Comparison of ENCODE assay signal across 9 cellular contexts in genomic region chr4:128524311-128524710, GRCh38.
A peak's percentile ranks its signal among the peaks of the same experiment; 100 is the strongest.
DNase-seq lines count a peak whose midpoint lies in the region; ATAC-seq, FAIRE-seq and TF ChIP-seq lines count a peak whose summit lies in the region.
"Had no signal": no experiment of that assay in that cellular context is flagged by ENCODE, and none has a peak within 500 bp of the region (broad histone marks: within the 10 kb centered on the region; RNA-seq: fewer than 3 reads in every experiment).

No MANE protein-coding gene starts in this region.

- TF ChIP-seq CTCF in bronchial epithelial cell (IDR thresholded peaks at IDR 0.05; ENCODE audit: insufficient read depth, low read length, severe bottlenecking) (no peak), transverse colon (IDR thresholded peaks at IDR 0.05) (no peak)

- in situ Hi-C loops in transverse colon (cut with MboI; ENCODE audit: low pct_ligation_motif_present in 1 of 4, low pct_unique_long_range_greater_than_20kb in 1 of 4, low sequenced_read_pairs in 3 of 4): no loop called here

- intact Hi-C loops in transverse colon (cut with DNase I; ENCODE audit: low total_unique reads): no loop called here

- WGBS in transverse colon (ENCODE audit: low coverage in 1 of 2), 2 donors: 44 to 51% methylated on average over 6 of the region's 6 CpGs

- no peak for TF ChIP-seq POLR2A in transverse colon (IDR thresholded peaks at IDR 0.05)
- TF ChIP-seq POLR2A in GM18505 (IDR thresholded peaks at IDR 0.05; ENCODE audit: borderline replicate concordance, extremely low read depth, insufficient read depth, insufficient read length): no peak

- H3K27ac ChIP-seq in transverse colon: peak overlapping the region in 2 of 4 donors; percentile 5 to 18

- no peak for TF ChIP-seq EP300 in transverse colon (IDR thresholded peaks at IDR 0.05; ENCODE audit: low read depth)

- H3K27me3 ChIP-seq in bronchial epithelial cell (ENCODE audit: control insufficient read depth, insufficient read depth, low read length) (no peaks in the 10 kb centered on the region), transverse colon (no peaks in the 10 kb centered on the region)

- no peaks in the 10 kb centered on the region for H3K9me3 ChIP-seq in transverse colon

- DNase-seq in HTR-8/SVneo (ENCODE audit: insufficient read length, low spot score) (peak; percentile 43), bronchial epithelial cell (ENCODE audit: low read depth) (peak; percentile 90), iris pigment epithelial cell (ENCODE audit: low read depth) (peak; percentile 91), transverse colon (peak; percentile 62), GM19238 (ENCODE audit: insufficient read length, low spot score) (no peak), NCI-H345 (lab: John Stamatoyannopoulos, UW) (no peak)
- DNase-seq: NCI-H2171 treated with DMSO at 0.1 percent for 48 hours had no signal

- no peak overlapping the region for H3K4me3 ChIP-seq in bronchial epithelial cell (ENCODE audit: low read depth, low read length)
- H3K4me3 ChIP-seq in transverse colon: no peak overlapping the region

- FAIRE-seq in HTR-8/SVneo (lab: Jason Lieb, UNC) (no peak), bronchial epithelial cell (lab: Jason Lieb, UNC) (no peak)

- H3K36me3 ChIP-seq in bronchial epithelial cell (ENCODE audit: control insufficient read depth, insufficient read depth, low read length): no peaks in the 10 kb centered on the region
- no peaks in the 10 kb centered on the region for H3K36me3 ChIP-seq in transverse colon

- peaks cover 0 to 36% (median 15%) of the 10 kb centered on the region in 4 donors for H3K4me1 ChIP-seq in transverse colon

- ATAC-seq in GM18505 (IDR thresholded peaks at IDR 0.05; ENCODE audit: unreplicated experiment): no peak
- no peak for ATAC-seq in GM21515 (IDR thresholded peaks at IDR 0.05; ENCODE audit: unreplicated experiment)

Comparison
In these comparisons a context has a peak if more than half of its experiments do, and no peak if none do; other contexts are left out.
1. DNase-seq: peak in HTR-8/SVneo (single experiment), bronchial epithelial cell (single experiment), iris pigment epithelial cell (single experiment) and transverse colon (single experiment); none in GM19238 (single experiment) and NCI-H345 (single experiment).